Comparison of ENCODE assay signal across 12 cellular contexts in genomic region chr7:120981888-120982615, GRCh38. TPM values are rescaled to one million over a fixed set of nuclear protein-coding genes. Genes with fewer than 3 reads are reported as not detected.
DNase-seq lines count a peak whose midpoint lies in the region; ATAC-seq and TF ChIP-seq lines count a peak whose summit lies in the region.
"Had no signal": no experiment of that assay in that cellular context is flagged by ENCODE, and none has a peak within 500 bp of the region (broad histone marks: within the 10 kb centered on the region; RNA-seq: fewer than 3 reads in every experiment).

No MANE protein-coding gene starts in this region.

- no peak for TF ChIP-seq POLR2A in uterus (IDR thresholded peaks at IDR 0.05)

- H3K4me3 ChIP-seq in astrocyte of the spinal cord (ENCODE audit: low read depth, low read length) (no peak overlapping the region), osteoblast (ENCODE audit: insufficient read depth, low read length) (no peak overlapping the region), uterus (no peak overlapping the region)

- intact Hi-C loops in uterus (cut with DNase I; ENCODE audit: low total_unique reads) = no loop called here

- no peak for DNase-seq in activated CD4-positive, CD25-positive, alpha-beta regulatory T cell (lab: John Stamatoyannopoulos, UW)
- DNase-seq in astrocyte of the spinal cord (ENCODE audit: low read depth, low spot score) = peak; percentile 76
- peak; percentile 79 for DNase-seq in osteoblast (ENCODE audit: insufficient read length, low spot score, missing footprints)
- no peak for DNase-seq in uterus
- no peak for DNase-seq in D341Med (ENCODE audit: low spot score)
- no peak for DNase-seq in stimulated activated CD4-positive, alpha-beta T cell treated with anti-CD3 and anti-CD28 coated beads, Interleukin-2, amount 100 ng/mL, for 48 hours
- DNase-seq: activated effector memory CD4-positive, alpha-beta T cell treated with Interleukin-2 at 50 U/mL for 16 hours; effector CD4-positive, alpha-beta T cell had no signal

- H3K36me3 ChIP-seq in osteoblast (ENCODE audit: insufficient read depth, low read length) = no peaks in the 10 kb centered on the region
- H3K36me3 ChIP-seq in uterus = no peaks in the 10 kb centered on the region

- no peaks in the 10 kb centered on the region for H3K79me2 ChIP-seq in osteoblast (ENCODE audit: insufficient read depth, low read length)

- in situ Hi-C loops in astrocyte of the spinal cord (cut with HindIII; ENCODE audit: low sequenced_read_pairs) = no loop called here

- TF ChIP-seq CTCF in astrocyte of the spinal cord (IDR thresholded peaks at IDR 0.05; ENCODE audit: low read depth, low read length) = peak; percentile 7
- TF ChIP-seq CTCF in osteoblast (IDR thresholded peaks at IDR 0.05; ENCODE audit: extremely low read depth, low read depth, low read length) = peak; percentile 27
- TF ChIP-seq CTCF in uterus (IDR thresholded peaks at IDR 0.05) = no peak

- H3K9me3 ChIP-seq in osteoblast (ENCODE audit: low read depth, low read length) (no peaks in the 10 kb centered on the region), uterus (no peaks in the 10 kb centered on the region)

- H3K27ac ChIP-seq in osteoblast (ENCODE audit: low read depth, low read length) (peak overlapping the region; percentile 31), uterus (no peak overlapping the region)
- H3K27ac ChIP-seq: 22Rv1 had no signal

- H4K20me1 ChIP-seq in osteoblast (ENCODE audit: insufficient read depth, low read length) = no peaks in the 10 kb centered on the region

- H2AFZ ChIP-seq in osteoblast (ENCODE audit: low read length) = no peak overlapping the region

- ATAC-seq in activated CD4-positive, CD25-positive, alpha-beta regulatory T cell treated with anti-CD3 and anti-CD28 coated beads, Interleukin-2, amount 50 U/mL, for 24 hours = peak; percentile 53 to 70
- ATAC-seq in HG03432 (IDR thresholded peaks at IDR 0.05; ENCODE audit: unreplicated experiment) = peak; percentile 63

- H3K4me2 ChIP-seq in osteoblast (ENCODE audit: insufficient read depth, low read length) = peak overlapping the region; percentile 52

- H3K4me1 ChIP-seq in osteoblast (ENCODE audit: insufficient read depth, low read length) (peaks cover 34% of the 10 kb centered on the region), uterus (no peaks in the 10 kb centered on the region)

- no peaks in the 10 kb centered on the region for H3K27me3 ChIP-seq in osteoblast (ENCODE audit: insufficient read depth, low read length)
- no peaks in the 10 kb centered on the region for H3K27me3 ChIP-seq in uterus

RNA-seq across cellular contexts. Expression of gene CPED1, which starts 6.5 kb away (rescaled TPM):
- 30.8 and 37.4 TPM in 2 replicates for total RNA-seq in osteoblast
- total RNA-seq in uterus = 100 to 1,000 TPM in 1 of 4 donors, 10 to 100 TPM in 3; 47.4 to 194 (median 59.2) TPM
- total RNA-seq: natural killer cell treated with Interleukin-12 subunit alpha and Interleukin-12 subunit beta and Interleukin-15 and Interleukin-18, amount 100 ng/mL, for 72 hours had no signal

RNA-seq across cellular contexts. Expression of gene ING3, which starts 31.5 kb away (rescaled TPM):
- total RNA-seq in osteoblast (16.6 and 17.7 TPM in 2 replicates), uterus (10 to 100 TPM; 16.4 to 37.7 (median 21.3) TPM)

Comparison
In these comparisons a context has a peak if more than half of its experiments do, and no peak if none do; other contexts are left out.
1. DNase-seq: peak in astrocyte of the spinal cord (single experiment) and osteoblast (single experiment); none in activated CD4-positive, CD25-positive, alpha-beta regulatory T cell (0 of 4), uterus (0 of 2), D341Med (single experiment) and stimulated activated CD4-positive, alpha-beta T cell treated with anti-CD3 and anti-CD28 coated beads, Interleukin-2, amount 100 ng/mL, for 48 hours (0 of 2).
2. CTCF ChIP-seq: peak in astrocyte of the spinal cord (single experiment) and osteoblast (single experiment); none in uterus (0 of 4).